In genomic region chr1:191306916-191307315, GRCh38 we compare ENCODE assay signal across 29 cellular contexts.
"Had no signal": no experiment of that assay in that cellular context is flagged by ENCODE, and none has a peak within 500 bp of the region (broad histone marks: within the 10 kb centered on the region; RNA-seq: fewer than 3 reads in every experiment).

No MANE protein-coding gene starts in this region.

- H3K27me3 Mint-ChIP-seq: naive thymus-derived CD4-positive, alpha-beta T cell; progenitor cell of endocrine pancreas; stimulated activated naive B cell treated with anti-CD40 and anti-IgM and Interleukin-4, amounts not matched to agents 10 μg/mL and 1 μg/mL and 100 μg/mL, for 72 hours; stimulated activated naive CD8-positive, alpha-beta T cell treated with anti-CD3 and anti-CD28 coated beads, Interleukin-15, Interleukin-2, amounts not matched to agents 100 ng/mL and 50 ng/mL, for 24 hours had no signal

- H3K9ac ChIP-seq: neural progenitor cell, parathyroid adenoma had no signal

- H3K27me3 ChIP-seq: neural progenitor cell, ovary, right lobe of liver, stomach, thyroid gland, tibial nerve, upper lobe of left lung, uterus had no signal

- H2AFZ ChIP-seq: neural progenitor cell, parathyroid adenoma had no signal

- ATAC-seq: natural killer cell; psoas muscle; right cardiac atrium; stimulated activated effector memory CD8-positive, alpha-beta T cell treated with anti-CD3 and anti-CD28 coated beads, Interleukin-12 subunit alpha, Interleukin-12 subunit beta, amount 100 ng/mL, for 72 hours; stimulated activated naive B cell treated with anti-CD40 and anti-IgM and Interleukin-4, amounts not matched to agents 10 μg/mL and 1 μg/mL and 100 μg/mL, for 72 hours had no signal

- H3K4me3 ChIP-seq: neural progenitor cell, ovary, psoas muscle, right lobe of liver, skin epidermis, smooth muscle cell, stomach, thoracic aorta, thyroid gland, tibial nerve, upper lobe of left lung, uterus had no signal

- H3K27ac ChIP-seq: neural progenitor cell, ovary, parathyroid adenoma, psoas muscle, right lobe of liver, skin epidermis, stomach, thoracic aorta, thyroid gland, tibial nerve, upper lobe of left lung, uterus had no signal

- H3K36me3 Mint-ChIP-seq: natural killer cell; neural progenitor cell; stimulated activated effector memory CD8-positive, alpha-beta T cell treated with anti-CD3 and anti-CD28 coated beads, Interleukin-12 subunit alpha, Interleukin-12 subunit beta, amount 100 ng/mL, for 72 hours; stimulated activated naive B cell treated with anti-CD40 and anti-IgM and Interleukin-4, amounts not matched to agents 10 μg/mL and 1 μg/mL and 100 μg/mL, for 72 hours had no signal

- H3K4me3 Mint-ChIP-seq: naive thymus-derived CD4-positive, alpha-beta T cell; natural killer cell; nephron; neural progenitor cell; stimulated activated effector memory CD8-positive, alpha-beta T cell treated with anti-CD3 and anti-CD28 coated beads, Interleukin-12 subunit alpha, Interleukin-12 subunit beta, amount 100 ng/mL, for 72 hours; stimulated activated naive B cell treated with anti-CD40 and anti-IgM and Interleukin-4, amounts not matched to agents 10 μg/mL and 1 μg/mL and 100 μg/mL, for 72 hours; stimulated activated naive CD8-positive, alpha-beta T cell treated with anti-CD3 and anti-CD28 coated beads, Interleukin-15, Interleukin-2, amounts not matched to agents 100 ng/mL and 50 ng/mL, for 24 hours had no signal

- H3K4me1 ChIP-seq: neural progenitor cell, parathyroid adenoma, psoas muscle, right lobe of liver, stomach, thyroid gland, tibial nerve, upper lobe of left lung, uterus had no signal

- H3K9me3 ChIP-seq: ovary, psoas muscle, right lobe of liver, thoracic aorta, thyroid gland, tibial nerve, uterus had no signal

- H3K79me2 ChIP-seq: parathyroid adenoma had no signal

- H3K27ac Mint-ChIP-seq: naive thymus-derived CD4-positive, alpha-beta T cell; natural killer cell; nephron; neural progenitor cell; progenitor cell of endocrine pancreas; stimulated activated effector memory CD8-positive, alpha-beta T cell treated with anti-CD3 and anti-CD28 coated beads, Interleukin-12 subunit alpha, Interleukin-12 subunit beta, amount 100 ng/mL, for 72 hours; stimulated activated naive B cell treated with anti-CD40 and anti-IgM and Interleukin-4, amounts not matched to agents 10 μg/mL and 1 μg/mL and 100 μg/mL, for 72 hours; stimulated activated naive CD8-positive, alpha-beta T cell treated with anti-CD3 and anti-CD28 coated beads, Interleukin-15, Interleukin-2, amounts not matched to agents 100 ng/mL and 50 ng/mL, for 24 hours had no signal

- H3K4me1 Mint-ChIP-seq: naive thymus-derived CD4-positive, alpha-beta T cell; natural killer cell; nephron; neural progenitor cell; stimulated activated effector memory CD8-positive, alpha-beta T cell treated with anti-CD3 and anti-CD28 coated beads, Interleukin-12 subunit alpha, Interleukin-12 subunit beta, amount 100 ng/mL, for 72 hours; stimulated activated naive B cell treated with anti-CD40 and anti-IgM and Interleukin-4, amounts not matched to agents 10 μg/mL and 1 μg/mL and 100 μg/mL, for 72 hours had no signal

- H3K4me2 ChIP-seq: neural progenitor cell, smooth muscle cell had no signal

- H3K36me3 ChIP-seq: neural progenitor cell, ovary, right lobe of liver, stomach, thoracic aorta, thyroid gland, tibial nerve, upper lobe of left lung, uterus had no signal

- DNase-seq: naive thymus-derived CD4-positive, alpha-beta T cell; natural killer cell; occipital lobe; ovary; posterior cingulate gyrus; psoas muscle; right lobe of liver; stimulated activated CD4-positive, alpha-beta T cell treated with anti-CD3 and anti-CD28 coated beads, Interleukin-15, amount 100 ng/mL, for 24 hours; stimulated activated CD4-positive, alpha-beta T cell treated with anti-CD3 and anti-CD28 coated beads, Interleukin-2, amount 100 ng/mL, for 24 hours; stimulated activated CD4-positive, alpha-beta T cell treated with anti-CD3 and anti-CD28 coated beads, Interleukin-2, amount 100 ng/mL, for 48 hours; stimulated activated CD4-positive, alpha-beta T cell treated with anti-CD3 and anti-CD28 coated beads, Interleukin-4, amount 100 ng/mL, for 24 hours; stimulated activated naive B cell treated with anti-CD40 and anti-IgM and Interleukin-4, amounts not matched to agents 10 μg/mL and 1 μg/mL and 100 μg/mL, for 72 hours; stimulated activated naive CD4-positive, alpha-beta T cell treated with Interleukin-2 at 50 U/mL for 16 hours; stomach; thyroid gland; trophoblast cell; uterus had no signal
